ENCODE assay signal across 8 cellular contexts in genomic region chr14:101964297-101965144, GRCh38. TPM values are rescaled to one million over a fixed set of nuclear protein-coding genes. Genes with fewer than 3 reads are reported as not detected.
DNase-seq lines count a peak whose midpoint lies in the region; ATAC-seq and TF ChIP-seq lines count a peak whose summit lies in the region.

DYNC1H1 (plus strand) TSS chr14:101964573; CDS start chr14:101964692, 119 bp downstream.

- H3K36me3 ChIP-seq in body of pancreas (replicated peaks in 1 of 2; ENCODE audit: insufficient read depth in 1 of 2, low read depth in 2 of 2), result no peaks in the 10 kb centered on the region

- ATAC-seq in GM18867 (IDR thresholded peaks at IDR 0.05; ENCODE audit: unreplicated experiment) (peak; percentile 86), HG03095 (IDR thresholded peaks at IDR 0.05; ENCODE audit: unreplicated experiment) (peak; percentile 81), body of pancreas (peak; percentile 91), sciatic nerve (peak; percentile 91)

- H3K4me3 ChIP-seq in body of pancreas, result peak within 1 kb of the TSS; percentile 92 to 97

- H3K4me1 ChIP-seq in body of pancreas, result peaks cover 54% of the 10 kb centered on the region

- H3K27me3 ChIP-seq in body of pancreas, result no peaks in the 10 kb centered on the region

- WGBS in body of pancreas, 2 donors, result 0% methylated on average over 3 to 106 of the region's 108 CpGs

- DNase-seq in 8988T (peak; percentile 81), NCI-H2171 (lab: John Stamatoyannopoulos, UW) (peak; percentile 97), UCSD-AML1 (lab: John Stamatoyannopoulos, UW; ENCODE audit: unreplicated experiment) (peak; percentile 92), body of pancreas (peak; percentile 90 to 93 (median 92)), iPS DF 19.7 (ENCODE audit: low read depth, low spot score) (peak; percentile 52), sciatic nerve (ENCODE audit: low spot score) (peak; percentile 94)

- no peak for TF ChIP-seq CTCF in body of pancreas (IDR thresholded peaks at IDR 0.05)

- TF ChIP-seq POLR2A in body of pancreas (IDR thresholded peaks at IDR 0.05), result peak; percentile 96 to 97 (median 96)

- intact Hi-C loops in body of pancreas (cut with DNase I), result no loop called here
- intact Hi-C loops in sciatic nerve (cut with DNase I), result no loop called here

- H3K27ac ChIP-seq in body of pancreas, result peak within 1 kb of the TSS; percentile 88 to 97 (median 92)

- no peaks in the 10 kb centered on the region for H3K9me3 ChIP-seq in body of pancreas

RNA-seq across cellular contexts. Expression of gene DYNC1H1, which starts in this region (rescaled TPM):
- total RNA-seq in body of pancreas (100 to 1,000 TPM; 171 to 219 TPM), sciatic nerve (496 TPM)

Comparison
In these comparisons a context has a peak if more than half of its experiments do, and no peak if none do; other contexts are left out.
1. Peak in every context shown above with its lines: DNase-seq, ATAC-seq, H3K4me3 ChIP-seq and H3K27ac ChIP-seq.